ENCODE assay signal across 1 cellular context in genomic region chr4:107719927-107720722, GRCh38.
TF ChIP-seq lines count a peak whose summit lies in the region.

Gene PAPSS1 (minus strand): TSS chr4:107720234. CDS start chr4:107720179, 55 bp downstream.

TF ChIP-seq in K562, 482 proteins besides CTCF, POLR2A, EP300 and RAD21 (continued from another document and continues in another):
- no peak; the same call in 1 of the 2 replicates for TF ChIP-seq ATF6 (CRISPR knock-in tag; IDR thresholded peaks at IDR 0.05)
- TF ChIP-seq, protein P1, sequence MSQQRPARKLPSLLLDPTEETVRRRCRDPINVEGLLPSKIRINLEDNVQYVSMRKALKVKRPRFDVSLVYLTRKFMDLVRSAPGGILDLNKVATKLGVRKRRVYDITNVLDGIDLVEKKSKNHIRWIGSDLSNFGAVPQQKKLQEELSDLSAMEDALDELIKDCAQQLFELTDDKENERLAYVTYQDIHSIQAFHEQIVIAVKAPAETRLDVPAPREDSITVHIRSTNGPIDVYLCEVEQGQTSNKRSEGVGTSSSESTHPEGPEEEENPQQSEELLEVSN (IDR thresholded peaks at IDR 0.05; ENCODE audit: borderline replicate concordance in 1 of 2, extremely low read depth in 1 of 2, insufficient read depth in 1 of 2, insufficient read length in 1 of 2, low read depth in 1 of 2, low read length in 1 of 2, poor library complexity in 1 of 2, severe bottlenecking in 1 of 2) = peak; percentile 7 to 79
- no peak for TF ChIP-seq RERE (CRISPR knock-in tag; IDR thresholded peaks at IDR 0.05; ENCODE audit: borderline replicate concordance)
- TF ChIP-seq ARID4B (CRISPR knock-in tag; IDR thresholded peaks at IDR 0.05) = no peak
- TF ChIP-seq EP400 (IDR thresholded peaks at IDR 0.05) = peak; percentile 62
- no peak for TF ChIP-seq MAFG (tag; conservative IDR thresholded peaks at IDR 0.05)
- TF ChIP-seq CREM (IDR thresholded peaks at IDR 0.05; ENCODE audit: low read depth) = peak; percentile 61; the same call in 1 of the 2 replicates
- TF ChIP-seq ZNF347 (CRISPR knock-in tag; IDR thresholded peaks at IDR 0.05; ENCODE audit: low read depth) = no peak
- TF ChIP-seq, protein P2, sequence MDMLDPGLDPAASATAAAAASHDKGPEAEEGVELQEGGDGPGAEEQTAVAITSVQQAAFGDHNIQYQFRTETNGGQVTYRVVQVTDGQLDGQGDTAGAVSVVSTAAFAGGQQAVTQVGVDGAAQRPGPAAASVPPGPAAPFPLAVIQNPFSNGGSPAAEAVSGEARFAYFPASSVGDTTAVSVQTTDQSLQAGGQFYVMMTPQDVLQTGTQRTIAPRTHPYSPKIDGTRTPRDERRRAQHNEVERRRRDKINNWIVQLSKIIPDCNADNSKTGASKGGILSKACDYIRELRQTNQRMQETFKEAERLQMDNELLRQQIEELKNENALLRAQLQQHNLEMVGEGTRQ (CRISPR knock-in tag; IDR thresholded peaks at IDR 0.05) = no peak; the same call in 1 of the 2 replicates
- TF ChIP-seq NFATC3 (IDR thresholded peaks at IDR 0.05) = no peak
- no peak for TF ChIP-seq BMI1 (IDR thresholded peaks at IDR 0.05; ENCODE audit: low read length)
- no peak for TF ChIP-seq TCF3 (CRISPR knock-in tag; IDR thresholded peaks at IDR 0.05)
- TF ChIP-seq GABPB1 (CRISPR knock-in tag; IDR thresholded peaks at IDR 0.05) = peak; percentile 90
- TF ChIP-seq, protein P3, sequence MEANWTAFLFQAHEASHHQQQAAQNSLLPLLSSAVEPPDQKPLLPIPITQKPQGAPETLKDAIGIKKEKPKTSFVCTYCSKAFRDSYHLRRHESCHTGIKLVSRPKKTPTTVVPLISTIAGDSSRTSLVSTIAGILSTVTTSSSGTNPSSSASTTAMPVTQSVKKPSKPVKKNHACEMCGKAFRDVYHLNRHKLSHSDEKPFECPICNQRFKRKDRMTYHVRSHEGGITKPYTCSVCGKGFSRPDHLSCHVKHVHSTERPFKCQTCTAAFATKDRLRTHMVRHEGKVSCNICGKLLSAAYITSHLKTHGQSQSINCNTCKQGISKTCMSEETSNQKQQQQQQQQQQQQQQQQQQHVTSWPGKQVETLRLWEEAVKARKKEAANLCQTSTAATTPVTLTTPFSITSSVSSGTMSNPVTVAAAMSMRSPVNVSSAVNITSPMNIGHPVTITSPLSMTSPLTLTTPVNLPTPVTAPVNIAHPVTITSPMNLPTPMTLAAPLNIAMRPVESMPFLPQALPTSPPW (CRISPR knock-in tag; IDR thresholded peaks at IDR 0.05) = peak; percentile 67; the same call in 1 of the 2 replicates
- TF ChIP-seq ZNF143 (CRISPR knock-in tag; IDR thresholded peaks at IDR 0.05) = no peak
- TF ChIP-seq, protein P4, sequence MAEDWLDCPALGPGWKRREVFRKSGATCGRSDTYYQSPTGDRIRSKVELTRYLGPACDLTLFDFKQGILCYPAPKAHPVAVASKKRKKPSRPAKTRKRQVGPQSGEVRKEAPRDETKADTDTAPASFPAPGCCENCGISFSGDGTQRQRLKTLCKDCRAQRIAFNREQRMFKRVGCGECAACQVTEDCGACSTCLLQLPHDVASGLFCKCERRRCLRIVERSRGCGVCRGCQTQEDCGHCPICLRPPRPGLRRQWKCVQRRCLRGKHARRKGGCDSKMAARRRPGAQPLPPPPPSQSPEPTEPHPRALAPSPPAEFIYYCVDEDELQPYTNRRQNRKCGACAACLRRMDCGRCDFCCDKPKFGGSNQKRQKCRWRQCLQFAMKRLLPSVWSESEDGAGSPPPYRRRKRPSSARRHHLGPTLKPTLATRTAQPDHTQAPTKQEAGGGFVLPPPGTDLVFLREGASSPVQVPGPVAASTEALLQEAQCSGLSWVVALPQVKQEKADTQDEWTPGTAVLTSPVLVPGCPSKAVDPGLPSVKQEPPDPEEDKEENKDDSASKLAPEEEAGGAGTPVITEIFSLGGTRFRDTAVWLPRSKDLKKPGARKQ (CRISPR knock-in tag; IDR thresholded peaks at IDR 0.05) = no peak
- no peak for TF ChIP-seq NR1H2 (CRISPR knock-in tag; IDR thresholded peaks at IDR 0.05)
- peak in 1 of 2 experiments; percentile 8; a peak in 1 of 4 replicates for TF ChIP-seq RCOR1 (IDR thresholded peaks at IDR 0.05; ENCODE audit: borderline replicate concordance in 1 of 2, low read depth in 2 of 2, low read length in 2 of 2)
- TF ChIP-seq ZNF436 (CRISPR knock-in tag; IDR thresholded peaks at IDR 0.05) = no peak
- TF ChIP-seq POU5F1 (IDR thresholded peaks at IDR 0.05; ENCODE audit: borderline replicate concordance, low read depth, low read length, partially characterized antibody) = no peak
- no peak for TF ChIP-seq ZNF408 (CRISPR knock-in tag; IDR thresholded peaks at IDR 0.05; ENCODE audit: low read depth)
- no peak for TF ChIP-seq FOSL1 (tag; conservative IDR thresholded peaks at IDR 0.05)
- TF ChIP-seq ZNF512 (tag; IDR thresholded peaks at IDR 0.05) = no peak
- TF ChIP-seq ZNF324 (CRISPR knock-in tag; IDR thresholded peaks at IDR 0.05) = no peak
- TF ChIP-seq ZNF766 (CRISPR knock-in tag; conservative IDR thresholded peaks at IDR 0.05) = peak; percentile 77
- peak; percentile 92 for TF ChIP-seq CXXC5 (CRISPR knock-in tag; IDR thresholded peaks at IDR 0.05)
- no peak for TF ChIP-seq TAL1 (IDR thresholded peaks at IDR 0.05)
- TF ChIP-seq GATAD2A (IDR thresholded peaks at IDR 0.05) = no peak
- TF ChIP-seq FOXK1 (CRISPR knock-in tag; IDR thresholded peaks at IDR 0.05; ENCODE audit: borderline replicate concordance) = no peak
- 0 out of 2 replicates have a peak, but pooled peaks have one; percentile 31 for TF ChIP-seq GTF2E2 (tag; IDR thresholded peaks at IDR 0.05)
- TF ChIP-seq SIRT6 (IDR thresholded peaks at IDR 0.05; ENCODE audit: low read depth, low read length) = no peak
- TF ChIP-seq ZEB2 (IDR thresholded peaks at IDR 0.05) = no peak
- TF ChIP-seq CHD4 (IDR thresholded peaks at IDR 0.05; ENCODE audit: insufficient read depth, insufficient replicate concordance, low read depth, low read length, poor library complexity, severe bottlenecking) = no peak
- TF ChIP-seq ESRRA (IDR thresholded peaks at IDR 0.05; ENCODE audit: borderline replicate concordance, low read depth) = no peak; the same call in 1 of the 2 replicates
- TF ChIP-seq, protein P5, sequence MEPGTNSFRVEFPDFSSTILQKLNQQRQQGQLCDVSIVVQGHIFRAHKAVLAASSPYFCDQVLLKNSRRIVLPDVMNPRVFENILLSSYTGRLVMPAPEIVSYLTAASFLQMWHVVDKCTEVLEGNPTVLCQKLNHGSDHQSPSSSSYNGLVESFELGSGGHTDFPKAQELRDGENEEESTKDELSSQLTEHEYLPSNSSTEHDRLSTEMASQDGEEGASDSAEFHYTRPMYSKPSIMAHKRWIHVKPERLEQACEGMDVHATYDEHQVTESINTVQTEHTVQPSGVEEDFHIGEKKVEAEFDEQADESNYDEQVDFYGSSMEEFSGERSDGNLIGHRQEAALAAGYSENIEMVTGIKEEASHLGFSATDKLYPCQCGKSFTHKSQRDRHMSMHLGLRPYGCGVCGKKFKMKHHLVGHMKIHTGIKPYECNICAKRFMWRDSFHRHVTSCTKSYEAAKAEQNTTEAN (CRISPR knock-in tag; IDR thresholded peaks at IDR 0.05) = no peak
- no peak for TF ChIP-seq HOMEZ (CRISPR knock-in tag; IDR thresholded peaks at IDR 0.05)
- TF ChIP-seq ZNF584 (CRISPR knock-in tag; IDR thresholded peaks at IDR 0.05; ENCODE audit: low read depth) = no peak
- 0 out of 2 replicates have a peak, but pooled peaks have one; percentile 40 for TF ChIP-seq ZNF589 (CRISPR knock-in tag; IDR thresholded peaks at IDR 0.05; ENCODE audit: low read depth)
- peak; percentile 47; the same call in 1 of the 2 replicates for TF ChIP-seq PML (IDR thresholded peaks at IDR 0.05; ENCODE audit: low read length)
